ENCODE assay signal across 21 cellular contexts in the genomic region with DNA sequence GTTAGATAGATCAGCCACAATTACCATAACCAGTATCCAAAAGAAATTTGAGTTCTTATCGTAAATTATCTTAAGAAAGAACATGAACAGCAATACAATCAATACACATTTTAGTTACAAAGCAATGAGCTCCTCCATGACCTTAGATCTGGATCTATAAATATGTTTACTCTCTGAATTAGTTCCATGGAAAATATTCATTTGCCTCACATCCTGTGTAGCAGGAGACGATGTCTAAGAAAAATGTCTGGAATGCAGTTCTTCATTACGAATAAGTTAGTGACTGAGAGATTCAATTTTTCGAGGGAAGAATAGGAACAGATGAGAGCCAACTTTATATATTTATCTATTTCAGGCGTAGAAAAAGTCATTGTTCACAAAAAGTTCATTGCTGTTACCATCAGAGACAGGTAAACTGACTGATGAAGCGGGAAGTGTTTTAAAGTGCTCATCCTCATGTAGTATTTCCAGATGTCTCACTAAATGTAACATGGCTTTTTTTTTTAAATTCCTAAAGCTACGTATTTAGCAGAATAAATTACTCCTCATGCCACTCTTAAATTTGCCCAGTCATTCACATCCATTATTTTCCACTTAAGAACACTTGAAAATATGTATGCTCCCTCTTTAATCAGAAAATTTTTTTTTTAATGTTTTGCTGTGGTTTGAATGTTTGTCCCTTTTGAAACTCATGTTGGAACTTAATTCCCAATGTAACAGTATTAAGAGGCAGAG.
DNase-seq lines count a peak whose midpoint lies in the region; ATAC-seq, FAIRE-seq and TF ChIP-seq lines count a peak whose summit lies in the region.
"Had no signal": no experiment of that assay in that cellular context is flagged by ENCODE, and none has a peak within 500 bp of the region (broad histone marks: within the 10 kb centered on the region; RNA-seq: fewer than 3 reads in every experiment).

No MANE protein-coding gene starts in this region.

- intact Hi-C loops in sigmoid colon (cut with DNase I) = no loop called here

- no peaks in the 10 kb centered on the region for H3K27me3 Mint-ChIP-seq in astrocyte (ENCODE audit: low read depth, unreplicated experiment)
- H3K27me3 Mint-ChIP-seq: T-cell had no signal

- H4K20me1 ChIP-seq in astrocyte (ENCODE audit: insufficient read depth, low read length) = no peaks in the 10 kb centered on the region

- no peak overlapping the region for H3K4me3 ChIP-seq in HFF-Myc (replicated peaks; ENCODE audit: low read depth, low read length)
- no peak overlapping the region for H3K4me3 ChIP-seq in astrocyte (ENCODE audit: insufficient read depth, low read depth, low read length)
- H3K4me3 ChIP-seq in sigmoid colon = no peak overlapping the region
- H3K4me3 ChIP-seq: gastrocnemius medialis, upper lobe of left lung had no signal

- H3K4me3 Mint-ChIP-seq in astrocyte (ENCODE audit: unreplicated experiment) = no peak overlapping the region
- H3K4me3 Mint-ChIP-seq: neural crest cell, T-cell had no signal

- no peaks in the 10 kb centered on the region for H3K9me3 Mint-ChIP-seq in astrocyte (ENCODE audit: unreplicated experiment)
- H3K9me3 Mint-ChIP-seq: activated T-helper 2 cell treated with anti-CD3 and anti-CD28 coated beads, Interferon-gamma antibody, Interleukin-2, Interleukin-4, amounts not matched to agents 10 μg/mL and 5 μg/mL and 100 μg/mL, durations not matched to agents 14 hours and 24 hours and 36 hours; neural crest cell; T-cell had no signal

- TF ChIP-seq CTCF in HFF-Myc (IDR thresholded peaks at IDR 0.05; ENCODE audit: low read depth, low read length, missing control alignments) (no peak), astrocyte (IDR thresholded peaks at IDR 0.05; ENCODE audit: insufficient read depth, low read depth, low read length) (no peak), sigmoid colon (IDR thresholded peaks at IDR 0.05) (no peak)

- H3K27me3 ChIP-seq in astrocyte (ENCODE audit: insufficient read depth, low read length) (no peaks in the 10 kb centered on the region), sigmoid colon (no peaks in the 10 kb centered on the region)
- H3K27me3 ChIP-seq: gastrocnemius medialis, upper lobe of left lung had no signal

- peak overlapping the region; percentile 92 for H3K27ac Mint-ChIP-seq in astrocyte (ENCODE audit: unreplicated experiment)
- H3K27ac Mint-ChIP-seq: activated T-helper 2 cell treated with anti-CD3 and anti-CD28 coated beads, Interferon-gamma antibody, Interleukin-2, Interleukin-4, amounts not matched to agents 10 μg/mL and 5 μg/mL and 100 μg/mL, durations not matched to agents 14 hours and 24 hours and 36 hours; T-cell had no signal

- H3K36me3 Mint-ChIP-seq in astrocyte (ENCODE audit: low read depth, unreplicated experiment) = no peaks in the 10 kb centered on the region
- H3K36me3 Mint-ChIP-seq: T-cell had no signal

- H3K4me1 Mint-ChIP-seq in astrocyte (ENCODE audit: low read depth, unreplicated experiment) = peaks cover 26% of the 10 kb centered on the region
- H3K4me1 Mint-ChIP-seq: T-cell had no signal

- TF ChIP-seq EP300 in sigmoid colon (IDR thresholded peaks at IDR 0.05) = no peak

- H3K79me2 ChIP-seq in astrocyte (ENCODE audit: insufficient read depth, low read length) = no peaks in the 10 kb centered on the region

- H3K27ac ChIP-seq in astrocyte (ENCODE audit: low read depth, low read length) (peak overlapping the region; percentile 86), sigmoid colon (no peak overlapping the region)
- H3K27ac ChIP-seq: gastrocnemius medialis, upper lobe of left lung had no signal

- H3K36me3 ChIP-seq in astrocyte (ENCODE audit: insufficient read depth, low read length) (no peaks in the 10 kb centered on the region), sigmoid colon (peaks cover 0 to 6% (median 0%) of the 10 kb centered on the region in 4 donors)
- H3K36me3 ChIP-seq: gastrocnemius medialis, upper lobe of left lung had no signal

- H3K4me1 ChIP-seq in astrocyte (ENCODE audit: insufficient read depth, low read length) = peaks cover 17% of the 10 kb centered on the region
- no peaks in the 10 kb centered on the region for H3K4me1 ChIP-seq in sigmoid colon
- H3K4me1 ChIP-seq: gastrocnemius medialis had no signal

- TF ChIP-seq POLR2A in sigmoid colon (IDR thresholded peaks at IDR 0.05) = no peak

- ATAC-seq in GM18870 (IDR thresholded peaks at IDR 0.05; ENCODE audit: unreplicated experiment) = no peak
- no peak for ATAC-seq in HG02870 (IDR thresholded peaks at IDR 0.05; ENCODE audit: unreplicated experiment)
- ATAC-seq: gastrocnemius medialis, T-cell had no signal

- peak overlapping the region; percentile 55 for H3K4me2 ChIP-seq in astrocyte (ENCODE audit: low read length)

- H3K9ac ChIP-seq in astrocyte (ENCODE audit: low read length) = peak overlapping the region; percentile 53

- H2AFZ ChIP-seq in astrocyte (ENCODE audit: low read depth, low read length) = peak overlapping the region; percentile 22

- 81 to 88% methylated on average over 7 of the region's 7 CpGs for WGBS in sigmoid colon, 2 donors

- DNase-seq in HFF-Myc (ENCODE audit: extremely low read depth, low read depth) = peak; percentile 33
- peak; percentile 87 for DNase-seq in astrocyte (ENCODE audit: low read depth)
- DNase-seq in foreskin melanocyte = peak; percentile 14
- peak; percentile 25 for DNase-seq in stromal cell of bone marrow (ENCODE audit: low read depth)
- no peak for DNase-seq in sigmoid colon
- DNase-seq in SKM-1 treated with dmso at 0.1 percent for 144 hours (lab: John Stamatoyannopoulos, UW; ENCODE audit: unreplicated experiment) = no peak
- DNase-seq: activated CD4-positive, alpha-beta T cell treated with anti-CD3 and anti-CD28 coated beads, Interleukin-2, amount 50 U/mL, for 1 hour; cerebellar nuclear complex; DMS153; gastrocnemius medialis; NCI-H1694 treated with DMSO at 0.1 percent for 48 hours; NK-92 treated with Interleukin-12 subunit alpha and Interleukin-12 subunit beta, amount 100 ng/mL, for 24 hours; stimulated activated CD4-positive, alpha-beta T cell treated with anti-CD3 and anti-CD28 coated beads, Interleukin-15, amount 100 ng/mL, for 24 hours; stimulated activated CD8-positive, alpha-beta memory T cell treated with anti-CD3 and anti-CD28 coated beads, Interleukin-4, amount 100 ng/mL, for 48 hours; T-cell; upper lobe of left lung had no signal

- peak; percentile 73 for FAIRE-seq in astrocyte (lab: Jason Lieb, UNC)
- FAIRE-seq: GM12891 had no signal

- H3K9me3 ChIP-seq in astrocyte (ENCODE audit: insufficient read depth, low read depth, low read length) = no peaks in the 10 kb centered on the region
- no peaks in the 10 kb centered on the region for H3K9me3 ChIP-seq in sigmoid colon
- H3K9me3 ChIP-seq: gastrocnemius medialis, upper lobe of left lung had no signal

Comparison
In these comparisons a context has a peak if more than half of its experiments do, and no peak if none do; other contexts are left out.
1. DNase-seq: peak in HFF-Myc (single experiment), astrocyte (single experiment), foreskin melanocyte (single experiment) and stromal cell of bone marrow (single experiment); none in sigmoid colon (single experiment) and SKM-1 treated with dmso at 0.1 percent for 144 hours (single experiment).